Comparison of ENCODE assay signal across 18 cellular contexts in the genomic region with DNA sequence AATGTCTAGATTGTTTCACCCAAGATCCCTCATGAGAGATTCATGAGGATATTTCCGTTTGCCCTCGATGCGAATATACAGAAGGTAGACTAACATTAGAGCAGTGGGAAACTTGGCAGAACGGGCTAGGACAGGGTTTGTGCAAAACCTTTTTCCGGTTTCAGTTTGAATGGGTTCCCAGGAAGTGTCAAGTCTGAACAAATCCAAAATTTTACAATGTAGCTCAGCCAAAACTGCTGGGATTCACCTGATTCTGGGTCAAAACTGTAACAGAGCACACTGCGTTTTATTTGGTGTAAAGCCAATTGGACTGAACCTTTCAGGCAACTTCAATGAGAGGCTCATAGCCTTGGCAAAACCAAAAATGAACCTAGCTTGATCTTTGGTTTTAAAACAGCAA.
"Had no signal": no experiment of that assay in that cellular context is flagged by ENCODE, and none has a peak within 500 bp of the region (broad histone marks: within the 10 kb centered on the region; RNA-seq: fewer than 3 reads in every experiment).

No MANE protein-coding gene starts in this region.

- H3K27ac ChIP-seq: epithelial cell of prostate, right lobe of liver, SJSA1, spleen, stomach, thyroid gland had no signal

- ATAC-seq: activated CD8-positive, alpha-beta T cell treated with anti-CD3 and anti-CD28 coated beads for 36 hours; activated T-cell treated with anti-CD3 and anti-CD28 coated beads, Interleukin-2, amount 50 U/mL, for 4 hours; effector memory CD8-positive, alpha-beta T cell; natural killer cell treated with Interleukin-12 subunit alpha and Interleukin-12 subunit beta and Interleukin-15 and Interleukin-18, amount 100 ng/mL, for 72 hours had no signal

- H3K36me3 Mint-ChIP-seq: activated naive CD8-positive, alpha-beta T cell; natural killer cell treated with Interleukin-12 subunit alpha and Interleukin-12 subunit beta and Interleukin-15 and Interleukin-18, amount 100 ng/mL, for 72 hours had no signal

- H3K4me1 ChIP-seq: right lobe of liver, SJSA1, spleen, stomach, thyroid gland had no signal

- H3K4me3 Mint-ChIP-seq: activated B cell treated with CpG ODN at 0.5 μM for 24 hours; activated CD8-positive, alpha-beta T cell treated with anti-CD3 and anti-CD28 coated beads for 36 hours; activated naive CD8-positive, alpha-beta T cell; activated T-cell treated with anti-CD3 and anti-CD28 coated beads, Interleukin-2, amount 50 U/mL, for 4 hours; effector memory CD8-positive, alpha-beta T cell; natural killer cell treated with Interleukin-12 subunit alpha and Interleukin-12 subunit beta and Interleukin-15 and Interleukin-18, amount 100 ng/mL, for 72 hours had no signal

- H3K9me3 ChIP-seq: right lobe of liver, SJSA1, spleen, stomach, thyroid gland had no signal

- H3K9me3 Mint-ChIP-seq: activated B cell treated with CpG ODN at 0.5 μM for 24 hours; activated CD8-positive, alpha-beta T cell treated with anti-CD3 and anti-CD28 coated beads for 36 hours; activated T-cell treated with anti-CD3 and anti-CD28 coated beads, Interleukin-2, amount 50 U/mL, for 4 hours; effector memory CD8-positive, alpha-beta T cell had no signal

- H3K4me1 Mint-ChIP-seq: activated B cell treated with CpG ODN at 0.5 μM for 24 hours had no signal

- H3K36me3 ChIP-seq: right lobe of liver, SJSA1, spleen, stomach, thyroid gland had no signal

- H3K27me3 ChIP-seq: right lobe of liver, SJSA1, spleen, stomach, thyroid gland had no signal

- H3K4me3 ChIP-seq: right lobe of liver, SJSA1, spleen, stomach, thyroid gland had no signal

- DNase-seq: activated B cell treated with CpG ODN at 0.5 μM for 24 hours; activated CD4-positive, alpha-beta T cell treated with anti-CD3 and anti-CD28 coated beads for 48 hours; activated CD8-positive, alpha-beta T cell treated with anti-CD3 and anti-CD28 coated beads for 36 hours; activated gamma-delta T cell; activated T-cell treated with anti-CD3 and anti-CD28 coated beads, Interleukin-2, amount 50 U/mL, for 4 hours; amniotic stem cell; central memory CD4-positive, alpha-beta T cell; dermis blood vessel endothelial cell; effector memory CD8-positive, alpha-beta T cell; spleen; stomach; T-helper 2 cell; thyroid gland had no signal

- H3K27me3 Mint-ChIP-seq: activated B cell treated with CpG ODN at 0.5 μM for 24 hours; activated CD8-positive, alpha-beta T cell treated with anti-CD3 and anti-CD28 coated beads for 36 hours; activated naive CD8-positive, alpha-beta T cell; effector memory CD8-positive, alpha-beta T cell; natural killer cell treated with Interleukin-12 subunit alpha and Interleukin-12 subunit beta and Interleukin-15 and Interleukin-18, amount 100 ng/mL, for 72 hours had no signal

- H3K27ac Mint-ChIP-seq: activated B cell treated with CpG ODN at 0.5 μM for 24 hours; activated CD8-positive, alpha-beta T cell treated with anti-CD3 and anti-CD28 coated beads for 36 hours; activated naive CD8-positive, alpha-beta T cell; effector memory CD8-positive, alpha-beta T cell; natural killer cell treated with Interleukin-12 subunit alpha and Interleukin-12 subunit beta and Interleukin-15 and Interleukin-18, amount 100 ng/mL, for 72 hours had no signal
